1 cellular context compared by ENCODE assay signal in genomic region chr18:70373062-70373519, GRCh38.
A peak's percentile ranks its signal among the peaks of the same experiment; 100 is the strongest.
TF ChIP-seq lines count a peak whose summit lies in the region.

No MANE protein-coding gene starts in this region.

TF ChIP-seq in A549, 52 proteins besides CTCF, POLR2A, EP300 and RAD21 (continued from another document):
- TF ChIP-seq E2F6 (IDR thresholded peaks at IDR 0.05; ENCODE audit: borderline replicate concordance, low read depth), result no peak
- no peak for TF ChIP-seq ELK1 (IDR thresholded peaks at IDR 0.05; ENCODE audit: low read depth, low read length)
- TF ChIP-seq FOSL2 (IDR thresholded peaks at IDR 0.05), result peak; percentile 87
- peak; percentile 87 for TF ChIP-seq FOSL2 (CRISPR knock-in tag; IDR thresholded peaks at IDR 0.05)
- no peak for TF ChIP-seq POLR2AphosphoS2 (conservative IDR thresholded peaks at IDR 0.05; ENCODE audit: low read length)
- no peak for TF ChIP-seq NPAS2 (CRISPR knock-in tag; IDR thresholded peaks at IDR 0.05; ENCODE audit: borderline replicate concordance)
- TF ChIP-seq REST (IDR thresholded peaks at IDR 0.05), result no peak
- TF ChIP-seq PBX3 (IDR thresholded peaks at IDR 0.05), result peak; percentile 79; the same call in 1 of the 2 replicates
- TF ChIP-seq TP53 (CRISPR knock-in tag; IDR thresholded peaks at IDR 0.05), result no peak
- no peak for TF ChIP-seq ZFP36 (IDR thresholded peaks at IDR 0.05; ENCODE audit: borderline replicate concordance, partially characterized antibody)
- no peak for TF ChIP-seq RNF2 (IDR thresholded peaks at IDR 0.05; ENCODE audit: borderline replicate concordance, low read depth)
- TF ChIP-seq RFX5 (IDR thresholded peaks at IDR 0.05), result no peak
- TF ChIP-seq HOXA7 (CRISPR knock-in tag; IDR thresholded peaks at IDR 0.05), result no peak
- no peak for TF ChIP-seq KDM5A (IDR thresholded peaks at IDR 0.05)
- peak; percentile 63; the same call in 1 of the 2 replicates for TF ChIP-seq HOXB13 (CRISPR knock-in tag; IDR thresholded peaks at IDR 0.05; ENCODE audit: low read depth)
- TF ChIP-seq HOXB5 (CRISPR knock-in tag; IDR thresholded peaks at IDR 0.05), result no peak; the same call in 1 of the 2 replicates
- TF ChIP-seq BHLHE40 (IDR thresholded peaks at IDR 0.05; ENCODE audit: low read depth, low read length), result no peak
- peak; percentile 77 for TF ChIP-seq MAX (IDR thresholded peaks at IDR 0.05)
- TF ChIP-seq FOXS1 (CRISPR knock-in tag; IDR thresholded peaks at IDR 0.05), result no peak
- TF ChIP-seq HES2 (IDR thresholded peaks at IDR 0.05), result peak; percentile 94
- TF ChIP-seq FOSB (CRISPR knock-in tag; IDR thresholded peaks at IDR 0.05), result no peak
- no peak for TF ChIP-seq CBX2 (IDR thresholded peaks at IDR 0.05; ENCODE audit: borderline replicate concordance, low read depth)
- no peak for TF ChIP-seq CBX8 (IDR thresholded peaks at IDR 0.05)
- no peak for TF ChIP-seq EHMT2 (IDR thresholded peaks at IDR 0.05; ENCODE audit: low read depth)
- TF ChIP-seq ESRRA (IDR thresholded peaks at IDR 0.05; ENCODE audit: borderline replicate concordance, low read length), result no peak
TF ChIP-seq in A549: peak in this region for 16.
